ENCODE assay signal across 26 cellular contexts in the genomic region with DNA sequence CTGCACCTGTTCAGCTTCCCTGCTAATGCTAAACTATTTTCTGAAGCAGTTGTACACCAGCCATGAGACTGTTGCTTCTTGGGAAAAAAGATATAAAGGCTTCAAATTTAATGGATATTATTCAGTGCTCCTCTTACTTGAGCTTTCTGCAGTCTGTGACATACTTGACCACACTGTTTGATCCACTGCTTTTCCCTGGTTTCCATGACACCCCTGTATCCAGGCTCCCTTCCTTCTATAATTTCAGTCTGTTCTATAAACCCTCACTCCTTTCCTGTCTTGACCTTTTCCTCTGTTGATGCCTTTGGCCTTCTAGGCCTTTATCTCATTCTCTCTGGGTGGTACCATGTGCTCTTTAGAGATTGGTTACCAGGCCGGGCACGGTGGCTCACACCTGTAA. TPM values are rescaled to one million over a fixed set of nuclear protein-coding genes. Genes with fewer than 3 reads are reported as not detected.
"Had no signal": no experiment of that assay in that cellular context is flagged by ENCODE, and none has a peak within 500 bp of the region (broad histone marks: within the 10 kb centered on the region; RNA-seq: fewer than 3 reads in every experiment).

No MANE protein-coding gene starts in this region.

- ATAC-seq: left lobe of liver; lower lobe of right lung; natural killer cell; stimulated activated naive CD8-positive, alpha-beta T cell treated with anti-CD3 and anti-CD28 coated beads, Interleukin-15, Interleukin-2, amounts not matched to agents 100 U/mL and 50 U/mL, for 24 hours; T-cell had no signal

- H3K4me3 Mint-ChIP-seq: activated CD4-positive, alpha-beta memory T cell treated with anti-CD3 and anti-CD28 coated beads, Interleukin-2, amount 10 ng/mL, durations not matched to agents 7 days and 5 days; activated CD4-positive, alpha-beta T cell treated with anti-CD3 and anti-CD28 coated beads, Interleukin-2, amount 10 ng/mL, durations not matched to agents 7 days and 5 days; activated T-cell treated with anti-CD3 and anti-CD28 coated beads, Interleukin-2, amount 50 U/mL, for 24 hours; activated T-helper 17 cell treated with anti-CD3 and anti-CD28 coated beads, Interleukin-2, amount 50 U/mL, for 72 hours; endodermal cell; natural killer cell; T-cell had no signal

- H3K4me3 ChIP-seq: lower lobe of right lung, thoracic aorta had no signal

- H3K9me3 Mint-ChIP-seq: activated CD4-positive, alpha-beta memory T cell treated with anti-CD3 and anti-CD28 coated beads, Interleukin-2, amount 10 ng/mL, durations not matched to agents 7 days and 5 days; activated CD4-positive, alpha-beta T cell treated with anti-CD3 and anti-CD28 coated beads, Interleukin-2, amount 10 ng/mL, durations not matched to agents 7 days and 5 days; activated T-cell treated with anti-CD3 and anti-CD28 coated beads, Interleukin-2, amount 50 U/mL, for 24 hours; activated T-helper 17 cell treated with anti-CD3 and anti-CD28 coated beads, Interleukin-2, amount 50 U/mL, for 72 hours; endodermal cell; natural killer cell; T-cell had no signal

- DNase-seq: activated CD4-positive, alpha-beta memory T cell treated with anti-CD3 and anti-CD28 coated beads, Interleukin-2, amount 10 ng/mL, durations not matched to agents 7 days and 5 days; activated CD4-positive, alpha-beta T cell treated with anti-CD3 and anti-CD28 coated beads, Interleukin-2, amount 10 ng/mL, durations not matched to agents 7 days and 5 days; activated CD8-positive, alpha-beta memory T cell treated with anti-CD3 and anti-CD28 coated beads, Interleukin-2, amount 50 U/mL, for 48 hours; activated gamma-delta T cell treated with Interleukin-2 at 50 U/mL for 16 hours; activated naive CD4-positive, alpha-beta T cell treated with anti-CD3 and anti-CD28 coated beads, Interleukin-2, amount 50 U/mL, for 16 hours; activated T-cell treated with anti-CD3 and anti-CD28 coated beads, Interleukin-2, amount 50 U/mL, for 24 hours; amniotic stem cell; central memory CD4-positive, alpha-beta T cell; endodermal cell; foreskin melanocyte; kidney glomerular epithelial cell; lower lobe of right lung; mesendoderm; natural killer cell; right cardiac atrium; stimulated activated CD4-positive, alpha-beta T cell treated with anti-CD3 and anti-CD28 coated beads, Interleukin-12 subunit alpha, Interleukin-12 subunit beta, amount 100 ng/mL, for 4 hours; stimulated activated CD4-positive, alpha-beta T cell treated with anti-CD3 and anti-CD28 coated beads, Interleukin-4, amount 100 ng/mL, for 1 hour; stimulated activated naive CD8-positive, alpha-beta T cell treated with anti-CD3 and anti-CD28 coated beads, Interleukin-15, Interleukin-2, amounts not matched to agents 100 U/mL and 50 U/mL, for 24 hours; T-cell; T-helper 9 cell; trophoblast cell had no signal

- H3K4me1 Mint-ChIP-seq: endodermal cell, natural killer cell, T-cell had no signal

- H3K36me3 ChIP-seq: lower lobe of right lung, thoracic aorta had no signal

- H3K36me3 Mint-ChIP-seq: natural killer cell, T-cell had no signal

- H3K27me3 Mint-ChIP-seq: activated CD4-positive, alpha-beta memory T cell treated with anti-CD3 and anti-CD28 coated beads, Interleukin-2, amount 10 ng/mL, durations not matched to agents 7 days and 5 days had no signal

- FAIRE-seq: TTC549 had no signal

- H3K27ac ChIP-seq: lower lobe of right lung, thoracic aorta, VCaP had no signal

- H3K9me3 ChIP-seq: lower lobe of right lung, thoracic aorta had no signal

- H3K27ac Mint-ChIP-seq: activated CD4-positive, alpha-beta memory T cell treated with anti-CD3 and anti-CD28 coated beads, Interleukin-2, amount 10 ng/mL, durations not matched to agents 7 days and 5 days; activated CD4-positive, alpha-beta T cell treated with anti-CD3 and anti-CD28 coated beads, Interleukin-2, amount 10 ng/mL, durations not matched to agents 7 days and 5 days; activated T-cell treated with anti-CD3 and anti-CD28 coated beads, Interleukin-2, amount 50 U/mL, for 24 hours; activated T-helper 17 cell treated with anti-CD3 and anti-CD28 coated beads, Interleukin-2, amount 50 U/mL, for 72 hours; endodermal cell; natural killer cell had no signal

RNA-seq across cellular contexts. Expression of gene SLC44A4, which starts 33.4 kb away (rescaled TPM):
- total RNA-seq: right cardiac atrium had no signal
